In genomic region chr13:31042501-31043165, GRCh38 we compare ENCODE assay signal across 17 cellular contexts.
DNase-seq lines count a peak whose midpoint lies in the region; ATAC-seq and TF ChIP-seq lines count a peak whose summit lies in the region.
"Had no signal": no experiment of that assay in that cellular context is flagged by ENCODE, and none has a peak within 500 bp of the region (broad histone marks: within the 10 kb centered on the region; RNA-seq: fewer than 3 reads in every experiment).

No MANE protein-coding gene starts in this region.

- H3K27me3 ChIP-seq in esophagus squamous epithelium (peaks cover 0 to 4% (median 0%) of the 10 kb centered on the region in 4 donors), thyroid gland (no peaks in the 10 kb centered on the region)
- H3K27me3 ChIP-seq: colonic mucosa had no signal

- WGBS in esophagus squamous epithelium, 2 donors, result 84 to 88% methylated on average over 12 to 15 of the region's 15 CpGs
- 90 to 91% methylated on average over 15 of the region's 15 CpGs for WGBS in thyroid gland, 2 donors

- H3K36me3 ChIP-seq in esophagus squamous epithelium, result no peaks in the 10 kb centered on the region
- H3K36me3 ChIP-seq in thyroid gland, result no peaks in the 10 kb centered on the region
- H3K36me3 ChIP-seq: colonic mucosa had no signal

- no peak for TF ChIP-seq POLR2A in esophagus squamous epithelium (IDR thresholded peaks at IDR 0.05)
- TF ChIP-seq POLR2A in thyroid gland (IDR thresholded peaks at IDR 0.05), result no peak

- no peak overlapping the region for H3K4me3 ChIP-seq in coronary artery
- no peak overlapping the region for H3K4me3 ChIP-seq in esophagus squamous epithelium
- H3K4me3 ChIP-seq in thyroid gland (replicated peaks in 1 of 3), result no peak overlapping the region
- H3K4me3 ChIP-seq: colonic mucosa had no signal

- ATAC-seq in stimulated activated naive CD8-positive, alpha-beta T cell treated with anti-CD3 and anti-CD28 coated beads, Interleukin-15, Interleukin-2, amounts not matched to agents 100 U/mL and 50 U/mL, for 24 hours, result no peak
- no peak for ATAC-seq in stimulated activated naive CD8-positive, alpha-beta T cell treated with anti-CD3 and anti-CD28 coated beads, Interleukin-15, amount 100 ng/mL, for 72 hours
- ATAC-seq in sciatic nerve, result no peak
- ATAC-seq: PC-3 had no signal

- intact Hi-C loops in esophagus squamous epithelium (cut with DNase I), result no loop called here
- intact Hi-C loops in sciatic nerve (cut with DNase I), result no loop called here
- intact Hi-C loops in thyroid gland (cut with DNase I), result loop anchor here (10.0 kb wide), 2 partner anchors 132 to 898 kb away; no protein-coding TSS in a partner anchor

- peaks cover 37% of the 10 kb centered on the region for H3K27me3 Mint-ChIP-seq in stimulated activated naive CD8-positive, alpha-beta T cell treated with anti-CD3 and anti-CD28 coated beads, Interleukin-15, amount 100 ng/mL, for 72 hours
- H3K27me3 Mint-ChIP-seq in T-helper 1 cell treated with Interleukin-12 subunit alpha and Interleukin-12 subunit beta and Interleukin-4 antibody, amounts not matched to agents 30 μg/mL and 1 μg/mL, for 36 hours (ENCODE audit: low read depth), result peaks cover 33% of the 10 kb centered on the region

- H3K27ac Mint-ChIP-seq in stimulated activated naive CD8-positive, alpha-beta T cell treated with anti-CD3 and anti-CD28 coated beads, Interleukin-15, amount 100 ng/mL, for 72 hours, result no peak overlapping the region
- H3K27ac Mint-ChIP-seq in T-helper 1 cell treated with Interleukin-12 subunit alpha and Interleukin-12 subunit beta and Interleukin-4 antibody, amounts not matched to agents 30 μg/mL and 1 μg/mL, for 36 hours, result peak overlapping the region; percentile 33

- H3K4me3 Mint-ChIP-seq in stimulated activated naive CD8-positive, alpha-beta T cell treated with anti-CD3 and anti-CD28 coated beads, Interleukin-15, amount 100 ng/mL, for 72 hours, result peak overlapping the region in 1 of 2 donors; percentile 11
- H3K4me3 Mint-ChIP-seq in T-helper 1 cell treated with Interleukin-12 subunit alpha and Interleukin-12 subunit beta and Interleukin-4 antibody, amounts not matched to agents 30 μg/mL and 1 μg/mL, for 36 hours, result no peak overlapping the region

- H3K36me3 Mint-ChIP-seq in T-helper 1 cell treated with Interleukin-12 subunit alpha and Interleukin-12 subunit beta and Interleukin-4 antibody, amounts not matched to agents 30 μg/mL and 1 μg/mL, for 36 hours (ENCODE audit: low read depth), result peaks cover 6% of the 10 kb centered on the region

- no peak for TF ChIP-seq CTCF in coronary artery (IDR thresholded peaks at IDR 0.05)
- no peak for TF ChIP-seq CTCF in esophagus squamous epithelium (IDR thresholded peaks at IDR 0.05)
- TF ChIP-seq CTCF in thyroid gland (IDR thresholded peaks at IDR 0.05), result no peak

- H3K9me3 ChIP-seq in esophagus squamous epithelium, result no peaks in the 10 kb centered on the region
- no peaks in the 10 kb centered on the region for H3K9me3 ChIP-seq in thyroid gland
- H3K9me3 ChIP-seq: colonic mucosa had no signal

- H3K4me1 ChIP-seq in esophagus squamous epithelium (peaks cover 26 to 42% (median 32%) of the 10 kb centered on the region in 3 donors), thyroid gland (peaks cover 19 to 25% of the 10 kb centered on the region in 2 donors)

- DNase-seq in stimulated activated naive CD8-positive, alpha-beta T cell treated with anti-CD3 and anti-CD28 coated beads, Interleukin-15, Interleukin-2, amounts not matched to agents 100 U/mL and 50 U/mL, for 24 hours, result peak; percentile 20
- no peak for DNase-seq in stimulated activated naive CD8-positive, alpha-beta T cell treated with anti-CD3 and anti-CD28 coated beads, Interleukin-15, amount 100 ng/mL, for 72 hours
- DNase-seq in coronary artery (ENCODE audit: low spot score), result peak; percentile 31
- no peak for DNase-seq in esophagus squamous epithelium (lab: John Stamatoyannopoulos, UW)
- DNase-seq in NCI-H226, result no peak
- no peak for DNase-seq in sciatic nerve (ENCODE audit: low spot score)
- no peak for DNase-seq in thyroid gland
- DNase-seq: activated T-cell treated with anti-CD3 and anti-CD28 coated beads for 4 hours, aorta, colonic mucosa, KG1, NCI-H446 treated with DMSO at 0.1 percent for 48 hours, PC-3 had no signal

- H3K27ac ChIP-seq in coronary artery (no peak overlapping the region), esophagus squamous epithelium (no peak overlapping the region), thyroid gland (no peak overlapping the region)
- H3K27ac ChIP-seq: colonic mucosa, epithelial cell of prostate, HL-60, VCaP had no signal

- H3K4me1 Mint-ChIP-seq in stimulated activated naive CD8-positive, alpha-beta T cell treated with anti-CD3 and anti-CD28 coated beads, Interleukin-15, amount 100 ng/mL, for 72 hours, result peaks cover 78% of the 10 kb centered on the region
- peaks cover 57% of the 10 kb centered on the region for H3K4me1 Mint-ChIP-seq in T-helper 1 cell treated with Interleukin-12 subunit alpha and Interleukin-12 subunit beta and Interleukin-4 antibody, amounts not matched to agents 30 μg/mL and 1 μg/mL, for 36 hours (ENCODE audit: low read depth)

- no peaks in the 10 kb centered on the region for H3K9me3 Mint-ChIP-seq in stimulated activated naive CD8-positive, alpha-beta T cell treated with anti-CD3 and anti-CD28 coated beads, Interleukin-15, amount 100 ng/mL, for 72 hours
- H3K9me3 Mint-ChIP-seq in T-helper 1 cell treated with Interleukin-12 subunit alpha and Interleukin-12 subunit beta and Interleukin-4 antibody, amounts not matched to agents 30 μg/mL and 1 μg/mL, for 36 hours, result no peaks in the 10 kb centered on the region

Comparison
In these comparisons a context has a peak if more than half of its experiments do, and no peak if none do; other contexts are left out.
1. DNase-seq: peak in stimulated activated naive CD8-positive, alpha-beta T cell treated with anti-CD3 and anti-CD28 coated beads, Interleukin-15, Interleukin-2, amounts not matched to agents 100 U/mL and 50 U/mL, for 24 hours (single experiment) and coronary artery (single experiment); none in stimulated activated naive CD8-positive, alpha-beta T cell treated with anti-CD3 and anti-CD28 coated beads, Interleukin-15, amount 100 ng/mL, for 72 hours (0 of 2), esophagus squamous epithelium (single experiment), NCI-H226 (single experiment), sciatic nerve (single experiment) and thyroid gland (0 of 2).